8 cellular contexts compared by ENCODE assay signal in the genomic region with DNA sequence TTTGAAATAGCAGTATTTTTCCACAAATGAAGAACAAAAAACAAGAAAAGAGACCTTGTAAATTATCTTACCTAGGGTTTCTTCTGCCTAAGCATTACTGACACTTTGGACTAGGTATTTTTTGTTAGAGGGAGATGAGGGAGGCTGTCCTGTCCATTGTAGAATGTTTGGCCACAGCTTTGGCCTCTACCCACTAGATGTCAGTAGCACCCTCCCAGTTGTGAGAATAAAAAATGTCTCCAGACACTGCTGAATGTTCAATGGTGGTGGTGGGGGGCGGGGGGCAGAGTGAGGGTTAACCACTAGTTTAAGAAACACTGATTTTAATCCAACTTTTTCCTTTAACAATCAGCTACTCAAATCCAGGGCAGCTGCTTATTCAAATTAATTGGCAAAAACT.
A peak's percentile ranks its signal among the peaks of the same experiment; 100 is the strongest.
DNase-seq lines count a peak whose midpoint lies in the region; ATAC-seq and TF ChIP-seq lines count a peak whose summit lies in the region.

No MANE protein-coding gene starts in this region.

- H3K9me3 ChIP-seq in DOHH2 (ENCODE audit: control insufficient read depth, insufficient read depth, low read length) = no peaks in the 10 kb centered on the region

- H3K27me3 ChIP-seq in DOHH2 (ENCODE audit: control insufficient read depth, low read length) = no peaks in the 10 kb centered on the region

- H3K36me3 Mint-ChIP-seq in nephron progenitor cell (ENCODE audit: low read depth) = peaks cover 77% of the 10 kb centered on the region

- H3K79me2 ChIP-seq in DOHH2 (ENCODE audit: control insufficient read depth, low read length) = peaks cover 12% of the 10 kb centered on the region

- no peaks in the 10 kb centered on the region for H3K9me2 ChIP-seq in DOHH2 (replicated peaks; ENCODE audit: control insufficient read depth, low read length)

- H3F3A ChIP-seq in DOHH2 (ENCODE audit: control insufficient read depth, insufficient read depth) = no peaks in the 10 kb centered on the region

- no peak overlapping the region for H3K27ac Mint-ChIP-seq in nephron progenitor cell

- ATAC-seq in HG03469 (IDR thresholded peaks at IDR 0.05; ENCODE audit: unreplicated experiment) = no peak

- no peak overlapping the region for H3K27ac ChIP-seq in DOHH2 (ENCODE audit: low read depth, low read length)

- peaks cover 91% of the 10 kb centered on the region for H3K36me3 ChIP-seq in DOHH2 (ENCODE audit: control insufficient read depth, low read length)

- no peaks in the 10 kb centered on the region for H3K4me1 Mint-ChIP-seq in nephron progenitor cell

- H3K4me3 Mint-ChIP-seq in nephron progenitor cell = no peak overlapping the region

- H3K9me3 Mint-ChIP-seq in nephron progenitor cell = no peaks in the 10 kb centered on the region

- peaks cover 19% of the 10 kb centered on the region for H3K4me1 ChIP-seq in DOHH2 (ENCODE audit: control insufficient read depth, low read length)

- peak; percentile 12 for DNase-seq in GM20000 (ENCODE audit: low spot score)
- peak; percentile 34 for DNase-seq in KBM-7
- peak; percentile 63 for DNase-seq in choroid plexus epithelial cell (ENCODE audit: low read depth)
- DNase-seq in nephron progenitor cell = peak; percentile 4
- no peak for DNase-seq in NK-92 treated with Interleukin-12 subunit alpha and Interleukin-12 subunit beta, amount 100 ng/mL, for 24 hours (lab: John Stamatoyannopoulos, UW)
- DNase-seq in NCI-H2196 treated with DMSO at 0.1 percent for 48 hours (lab: John Stamatoyannopoulos, UW; ENCODE audit: unreplicated experiment) = no peak

- TF ChIP-seq CTCF in DOHH2 (IDR thresholded peaks at IDR 0.05; ENCODE audit: low read depth, low read length, poor library complexity, severe bottlenecking) = peak; percentile 59
- peak; percentile 75 for TF ChIP-seq CTCF in GM20000 (IDR thresholded peaks at IDR 0.05; ENCODE audit: extremely low read depth, missing control alignments)
- TF ChIP-seq CTCF in choroid plexus epithelial cell (conservative IDR thresholded peaks at IDR 0.05; ENCODE audit: low read depth, low read length) = peak; percentile 81
- TF ChIP-seq CTCF in nephron progenitor cell (IDR thresholded peaks at IDR 0.05) = peak; percentile 27

- no peaks in the 10 kb centered on the region for H4K20me1 ChIP-seq in DOHH2 (ENCODE audit: control insufficient read depth, insufficient read depth, low read depth, low read length)

- H3K27me3 Mint-ChIP-seq in nephron progenitor cell (ENCODE audit: low read depth, poor library complexity) = no peaks in the 10 kb centered on the region

- in situ Hi-C loops in KBM-7 (cut with MboI; ENCODE audit: low pct_unique_long_range_greater_than_20kb, low sequenced_read_pairs) = no loop called here

- no peak overlapping the region for H3K4me2 ChIP-seq in DOHH2 (ENCODE audit: low read length)

- no peak overlapping the region for H3K4me3 ChIP-seq in DOHH2 (ENCODE audit: low read length)
- H3K4me3 ChIP-seq in choroid plexus epithelial cell (ENCODE audit: low read depth, low read length) = no peak overlapping the region

Comparison
In these comparisons a context has a peak if more than half of its experiments do, and no peak if none do; other contexts are left out.
1. CTCF ChIP-seq: peak in every context shown above with its lines; median percentile 81 in choroid plexus epithelial cell; 75 in GM20000; 59 in DOHH2; 27 in nephron progenitor cell.
2. DNase-seq: peak in GM20000 (single experiment), KBM-7 (single experiment), choroid plexus epithelial cell (single experiment) and nephron progenitor cell (single experiment); none in NK-92 treated with Interleukin-12 subunit alpha and Interleukin-12 subunit beta, amount 100 ng/mL, for 24 hours (single experiment) and NCI-H2196 treated with DMSO at 0.1 percent for 48 hours (single experiment).